ENCODE assay signal across 9 cellular contexts in the genomic region with DNA sequence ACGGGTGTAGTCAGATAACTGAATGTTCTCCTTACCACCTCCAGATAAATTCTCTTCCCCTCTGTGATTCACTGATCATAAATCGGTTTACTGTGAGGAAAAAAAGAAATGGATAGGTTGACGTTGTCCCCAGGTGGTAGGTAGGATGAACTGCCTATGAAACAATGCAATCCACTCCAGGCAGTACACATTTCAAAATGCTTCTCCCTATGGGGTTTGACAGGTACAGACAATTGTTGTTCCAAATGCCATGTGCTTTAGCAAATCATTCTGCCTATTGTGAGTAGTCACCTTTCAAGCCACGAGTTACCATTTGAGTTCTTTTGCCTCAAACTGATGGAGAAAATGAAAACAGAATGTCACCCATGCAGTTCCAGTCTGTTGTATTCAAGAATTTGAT. TPM values are rescaled to one million over a fixed set of nuclear protein-coding genes. Genes with fewer than 3 reads are reported as not detected.
DNase-seq lines count a peak whose midpoint lies in the region; ATAC-seq and TF ChIP-seq lines count a peak whose summit lies in the region.
"Had no signal": no experiment of that assay in that cellular context is flagged by ENCODE, and none has a peak within 500 bp of the region (broad histone marks: within the 10 kb centered on the region; RNA-seq: fewer than 3 reads in every experiment).

No MANE protein-coding gene starts in this region.

- no peaks in the 10 kb centered on the region for H3K79me2 ChIP-seq in neural progenitor cell (ENCODE audit: low read depth)

- H3K4me3 ChIP-seq in cardiac fibroblast (replicated peaks in 1 of 2; ENCODE audit: low read depth in 2 of 2, low read length in 2 of 2) (no peak overlapping the region), neural progenitor cell (no peak overlapping the region)

- H3K27me3 Mint-ChIP-seq in neural progenitor cell (ENCODE audit: insufficient read depth, low read depth), result peaks cover 8% of the 10 kb centered on the region

- DNase-seq in GM10266 (ENCODE audit: extremely low spot score) (no peak), KBM-7 (peak; percentile 19), cardiac fibroblast (ENCODE audit: low read depth in 2 of 2) (peak; percentile 51 to 54), neural progenitor cell (ENCODE audit: low spot score) (peak; percentile 15), DMS79 treated with DMSO at 0.1 percent for 48 hours (lab: John Stamatoyannopoulos, UW) (no peak), EL (no peak)
- DNase-seq: SHP77, substantia nigra had no signal

- H3K4me3 Mint-ChIP-seq in neural progenitor cell, result no peak overlapping the region

- no peaks in the 10 kb centered on the region for H4K20me1 ChIP-seq in neural progenitor cell (ENCODE audit: low read depth)

- no peaks in the 10 kb centered on the region for H3K4me1 ChIP-seq in neural progenitor cell

- no peak overlapping the region for H3K27ac ChIP-seq in neural progenitor cell

- H3K9me3 Mint-ChIP-seq in neural progenitor cell, result peaks cover 20% of the 10 kb centered on the region

- no peak overlapping the region for H3K4me2 ChIP-seq in neural progenitor cell

- peak; percentile 19 for TF ChIP-seq CTCF in GM10266 (IDR thresholded peaks at IDR 0.05; ENCODE audit: control insufficient read depth, insufficient read depth, low read depth, missing control alignments)
- peak; percentile 55 for TF ChIP-seq CTCF in cardiac fibroblast (IDR thresholded peaks at IDR 0.05; ENCODE audit: low read depth, low read length)
- TF ChIP-seq CTCF in neural progenitor cell (IDR thresholded peaks at IDR 0.05), result peak; percentile 36

- no peak overlapping the region for H3K27ac Mint-ChIP-seq in neural progenitor cell

- no peaks in the 10 kb centered on the region for H3F3A ChIP-seq in neural progenitor cell (ENCODE audit: low read depth)

- ATAC-seq in GM19463 (IDR thresholded peaks at IDR 0.05; ENCODE audit: unreplicated experiment), result no peak

- peaks cover 8% of the 10 kb centered on the region for H3K9me3 ChIP-seq in neural progenitor cell (ENCODE audit: low read depth)

- no peaks in the 10 kb centered on the region for H3K36me3 Mint-ChIP-seq in neural progenitor cell

- no peaks in the 10 kb centered on the region for H3K36me3 ChIP-seq in neural progenitor cell

- no peak overlapping the region for H3K9ac ChIP-seq in neural progenitor cell

- no peaks in the 10 kb centered on the region for H3K4me1 Mint-ChIP-seq in neural progenitor cell

- in situ Hi-C loops in KBM-7 (cut with MboI; ENCODE audit: low pct_unique_long_range_greater_than_20kb, low sequenced_read_pairs), result loop anchor here (25.0 kb wide), 3 partner anchors 363 to 1363 kb away; no protein-coding TSS in a partner anchor

- no peaks in the 10 kb centered on the region for H3K27me3 ChIP-seq in neural progenitor cell

- H2AFZ ChIP-seq in neural progenitor cell (replicated peaks), result no peak overlapping the region

RNA-seq across cellular contexts. Expression of a gene that starts 21.8 kb away (rescaled TPM):
- total RNA-seq in neural progenitor cell (ENCODE audit: low replicate concordance), result 727 and 820 TPM in 2 replicates

RNA-seq across cellular contexts. Expression of a gene that starts 48.3 kb away (rescaled TPM):
- total RNA-seq in neural progenitor cell (ENCODE audit: low replicate concordance), result 26.4 and 35.6 TPM in 2 replicates

Comparison
In these comparisons a context has a peak if more than half of its experiments do, and no peak if none do; other contexts are left out.
1. DNase-seq: peak in KBM-7 (single experiment), cardiac fibroblast (2 of 2) and neural progenitor cell (single experiment); none in GM10266 (single experiment), DMS79 treated with DMSO at 0.1 percent for 48 hours (single experiment) and EL (single experiment).
2. Peak in every context shown above with its lines, with median percentiles within 50 percentile points of each other: CTCF ChIP-seq.